1 cellular context compared by ENCODE assay signal in genomic region chr2:75311521-75311920, GRCh38.
TF ChIP-seq lines count a peak whose summit lies in the region.

No MANE protein-coding gene starts in this region.

TF ChIP-seq in GM12878, 131 proteins besides CTCF, POLR2A, EP300 and RAD21 (continued from another document):
- no peak for TF ChIP-seq CUX1 (IDR thresholded peaks at IDR 0.05; ENCODE audit: insufficient replicate concordance, low read depth, low read length)
- no peak for TF ChIP-seq RFX5 (IDR thresholded peaks at IDR 0.05; ENCODE audit: low read depth, low read length)
- TF ChIP-seq IRF4 (IDR thresholded peaks at IDR 0.05; ENCODE audit: low read depth, low read length) = no peak
- TF ChIP-seq KLF5 (IDR thresholded peaks at IDR 0.05; ENCODE audit: partially characterized antibody) = no peak
- no peak for TF ChIP-seq ZSCAN29 (IDR thresholded peaks at IDR 0.05)
- no peak for TF ChIP-seq ZNF622 (IDR thresholded peaks at IDR 0.05)
- TF ChIP-seq NR2C2 (IDR thresholded peaks at IDR 0.05; ENCODE audit: borderline replicate concordance, control insufficient read depth, insufficient read length, low read depth) = no peak
- no peak for TF ChIP-seq BCL3 (IDR thresholded peaks at IDR 0.05; ENCODE audit: borderline replicate concordance, insufficient read depth, low read depth, low read length, poor library complexity, severe bottlenecking)
- no peak for TF ChIP-seq TAF1 (IDR thresholded peaks at IDR 0.05; ENCODE audit: borderline replicate concordance, low read depth, low read length)
- TF ChIP-seq TCF7 (IDR thresholded peaks at IDR 0.05; ENCODE audit: borderline replicate concordance) = no peak
- TF ChIP-seq SMC3 (IDR thresholded peaks at IDR 0.05; ENCODE audit: borderline replicate concordance, low read length) = no peak
